ENCODE assay signal across 15 cellular contexts in the genomic region with DNA sequence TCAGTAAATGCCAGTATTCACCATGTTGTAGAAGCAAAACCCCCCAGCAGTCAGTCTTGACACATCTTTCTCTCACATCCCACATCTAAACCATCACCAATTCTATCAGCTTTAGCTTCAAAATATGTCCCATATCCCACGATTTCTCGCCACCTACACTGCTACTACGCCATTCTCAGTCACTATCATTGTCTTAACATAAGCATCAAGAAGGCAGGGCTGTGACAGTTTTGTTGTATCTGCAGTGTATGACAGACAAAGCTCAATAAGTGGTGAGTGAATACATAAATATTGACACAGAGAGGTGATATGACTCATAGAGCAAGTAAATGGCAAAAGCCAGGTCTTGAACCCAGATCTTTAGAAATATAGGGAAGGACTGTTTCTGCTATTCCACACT. TPM values are rescaled to one million over a fixed set of nuclear protein-coding genes. Genes with fewer than 3 reads are reported as not detected.
DNase-seq lines count a peak whose midpoint lies in the region; ATAC-seq, FAIRE-seq and TF ChIP-seq lines count a peak whose summit lies in the region.
"Had no signal": no experiment of that assay in that cellular context is flagged by ENCODE, and none has a peak within 500 bp of the region (broad histone marks: within the 10 kb centered on the region; RNA-seq: fewer than 3 reads in every experiment).

No MANE protein-coding gene starts in this region.

- 78% methylated on average over 3 of the region's 3 CpGs for WGBS in HepG2 (ENCODE audit: low lambda C conversion rate)
- 98 to 100% methylated on average over 3 of the region's 3 CpGs for WGBS in heart right ventricle, 2 donors

- H3K9me3 ChIP-seq in CD4-positive, alpha-beta T cell (ENCODE audit: control insufficient read depth, low read length), result no peaks in the 10 kb centered on the region
- no peaks in the 10 kb centered on the region for H3K9me3 ChIP-seq in HepG2 (ENCODE audit: low read length)
- no peaks in the 10 kb centered on the region for H3K9me3 ChIP-seq in heart right ventricle

- no peak overlapping the region for H2AFZ ChIP-seq in HepG2 (ENCODE audit: low read length)
- H2AFZ ChIP-seq: parathyroid adenoma had no signal

- H3K36me3 Mint-ChIP-seq in CD4-positive, alpha-beta T cell (ENCODE audit: low read depth), result peaks cover 4% of the 10 kb centered on the region
- H3K36me3 Mint-ChIP-seq in activated T-cell treated with anti-CD3 and anti-CD28 coated beads, Interleukin-2, amount 50 U/mL, for 72 hours (ENCODE audit: insufficient read depth in 2 of 2), result peaks cover 0 to 2% of the 10 kb centered on the region in 2 donors
- H3K36me3 Mint-ChIP-seq in HFFc6 (ENCODE audit: low read depth), result peaks cover 4% of the 10 kb centered on the region; the same call in 1 of the 2 replicates

- no peaks in the 10 kb centered on the region for H4K20me1 ChIP-seq in HepG2 (ENCODE audit: insufficient read depth, low read length)

- H3K36me3 ChIP-seq in HepG2 (replicated peaks in 1 of 2; ENCODE audit: control insufficient read depth in 1 of 2, insufficient read depth in 2 of 2, low read length in 2 of 2), result no peaks in the 10 kb centered on the region
- no peaks in the 10 kb centered on the region for H3K36me3 ChIP-seq in heart right ventricle

- peaks cover 69% of the 10 kb centered on the region for H3K79me2 ChIP-seq in HepG2 (ENCODE audit: insufficient read depth, low read length)

- peaks cover 97% of the 10 kb centered on the region for H3K4me1 Mint-ChIP-seq in CD4-positive, alpha-beta T cell (ENCODE audit: low read depth)
- peaks cover 87% of the 10 kb centered on the region for H3K4me1 Mint-ChIP-seq in activated T-cell treated with anti-CD3 and anti-CD28 coated beads, Interleukin-2, amount 50 U/mL, for 72 hours (ENCODE audit: low read depth)
- H3K4me1 Mint-ChIP-seq in HFFc6 (ENCODE audit: low read depth), result peaks cover 46% of the 10 kb centered on the region

- no TSS peak for BruUV-seq in HepG2 (replicated peaks; lab: Mats Ljungman, UMichigan)

- intact Hi-C loops in CD4-positive, alpha-beta T cell (cut with DNase I, micrococcal nuclease), result loop anchor here (2.0 kb wide), 3 partner anchors 14 to 18 kb away; no protein-coding TSS in a partner anchor
- intact Hi-C loops in HepG2 (cut with micrococcal nuclease; ENCODE audit: unreplicated experiment), result no loop called here
- intact Hi-C loops in heart right ventricle (cut with DNase I), result loop anchor here in 1 of 10 donors (10.0 kb wide), 1 partner anchor 48 kb away; no protein-coding TSS in a partner anchor

- H3K27me3 Mint-ChIP-seq in CD4-positive, alpha-beta T cell, result no peaks in the 10 kb centered on the region
- H3K27me3 Mint-ChIP-seq in activated T-cell treated with anti-CD3 and anti-CD28 coated beads, Interleukin-2, amount 50 U/mL, for 72 hours (ENCODE audit: low read depth), result no peaks in the 10 kb centered on the region
- H3K27me3 Mint-ChIP-seq in HFFc6 (ENCODE audit: insufficient read depth), result no peaks in the 10 kb centered on the region; the same call in 1 of the 2 replicates

- H3K4me2 ChIP-seq in HepG2 (ENCODE audit: low read depth, low read length), result peak overlapping the region; percentile 43; the same call in 1 of the 2 replicates

- peaks cover 68% of the 10 kb centered on the region for H3K4me1 ChIP-seq in HepG2 (ENCODE audit: insufficient read depth, low read length)
- H3K4me1 ChIP-seq in heart right ventricle, result peaks cover 0 to 65% (median 21%) of the 10 kb centered on the region in 9 donors
- H3K4me1 ChIP-seq: parathyroid adenoma had no signal

- no peak for TF ChIP-seq RAD21 in HepG2 (CRISPR knock-in tag; IDR thresholded peaks at IDR 0.05)

- in situ Hi-C loops in HepG2 (cut with HindIII; ENCODE audit: extremely low pct_ligation_motif_present, low pct_unique_long_range_greater_than_20kb), result no loop called here

- ATAC-seq in CD4-positive, alpha-beta T cell (ENCODE audit: poor library complexity), result no peak
- peak; percentile 85 to 88 for ATAC-seq in activated T-cell treated with anti-CD3 and anti-CD28 coated beads, Interleukin-2, amount 50 U/mL, for 72 hours (replicated peaks in 1 of 2)
- ATAC-seq in HepG2 (peak; percentile 67), GM21423 (IDR thresholded peaks at IDR 0.05; ENCODE audit: unreplicated experiment) (no peak), heart right ventricle (no peak)

- H3K27ac Mint-ChIP-seq in CD4-positive, alpha-beta T cell, result peak overlapping the region; percentile 29
- peak overlapping the region; percentile 38 for H3K27ac Mint-ChIP-seq in activated T-cell treated with anti-CD3 and anti-CD28 coated beads, Interleukin-2, amount 50 U/mL, for 72 hours
- no peak overlapping the region for H3K27ac Mint-ChIP-seq in HFFc6

- peak overlapping the region; percentile 26 for H3K4me3 Mint-ChIP-seq in CD4-positive, alpha-beta T cell
- H3K4me3 Mint-ChIP-seq in activated T-cell treated with anti-CD3 and anti-CD28 coated beads, Interleukin-2, amount 50 U/mL, for 72 hours, result peak overlapping the region; percentile 41 to 53
- no peak overlapping the region for H3K4me3 Mint-ChIP-seq in HFFc6

- no peak overlapping the region; a peak in 1 of 6 replicates for H3K4me3 ChIP-seq in HepG2 (replicated peaks in 1 of 3; ENCODE audit: insufficient read depth in 1 of 3, low read depth in 2 of 3, low read length in 3 of 3)
- no peak overlapping the region for H3K4me3 ChIP-seq in heart right ventricle
- H3K4me3 ChIP-seq: lung had no signal

- H3K9ac ChIP-seq in HepG2 (ENCODE audit: insufficient read depth, low read depth, low read length), result no peak overlapping the region
- H3K9ac ChIP-seq: parathyroid adenoma had no signal

- POLR2A ChIA-PET in CD4-positive, alpha-beta T cell (lab: Charles Lee), result interaction anchor here (0.9 kb wide), 1 partner anchor 29 kb away, joined by 3 read pairs; no protein-coding TSS in a partner anchor
- POLR2A ChIA-PET in HepG2 (lab: Yijun Ruan, JAX), result interaction anchor here (1.0 to 2.0 kb wide), 5 partner anchors 8 to 253 kb away, joined by 3 to 10 read pairs (median 7); partner anchors contain the start of gene JAK1

- TF ChIP-seq CTCF in CD4-positive, alpha-beta T cell (IDR thresholded peaks at IDR 0.05), result no peak
- TF ChIP-seq CTCF in HepG2 (CRISPR knock-in tag; IDR thresholded peaks at IDR 0.05) (no peak), heart right ventricle (IDR thresholded peaks at IDR 0.05) (no peak), HFFc6 (IDR thresholded peaks at IDR 0.05) (no peak)

- no peak for DNase-seq in CD4-positive, alpha-beta T cell
- DNase-seq in ELR (ENCODE audit: low read depth) (peak; percentile 37), HepG2 (ENCODE audit: low spot score) (peak; percentile 73), COR-L47 (lab: John Stamatoyannopoulos, UW) (no peak), heart right ventricle (no peak), HFFc6 (no peak)
- peak; percentile 27 to 41 for DNase-seq in activated T-cell treated with anti-CD3 and anti-CD28 coated beads, Interleukin-2, amount 50 U/mL, for 72 hours
- DNase-seq: activated CD4-positive, alpha-beta T cell treated with anti-CD3 and anti-CD28 coated beads for 1 hour; effector CD4-positive, alpha-beta T cell; NCI-H226; SHP77 treated with DMSO at 0.1 percent for 48 hours had no signal

- no peak for TF ChIP-seq POLR2A in HepG2 (IDR thresholded peaks at IDR 0.05; ENCODE audit: insufficient read depth in 1 of 2, low read depth in 2 of 2, low read length in 2 of 2)

- no peaks in the 10 kb centered on the region for H3K9me3 Mint-ChIP-seq in CD4-positive, alpha-beta T cell
- H3K9me3 Mint-ChIP-seq in activated T-cell treated with anti-CD3 and anti-CD28 coated beads, Interleukin-2, amount 50 U/mL, for 72 hours, result no peaks in the 10 kb centered on the region
- no peaks in the 10 kb centered on the region for H3K9me3 Mint-ChIP-seq in HFFc6

- no peak overlapping the region for H3K27ac ChIP-seq in CD4-positive, alpha-beta T cell (ENCODE audit: low read depth, low read length)
- H3K27ac ChIP-seq in HepG2 (ENCODE audit: extremely low read length, insufficient read depth, low read length) (peak overlapping the region; percentile 23), heart right ventricle (no peak overlapping the region)
- H3K27ac ChIP-seq: parathyroid adenoma had no signal

- CTCF ChIA-PET in CD4-positive, alpha-beta T cell (lab: Charles Lee), result interaction anchor here (1.4 kb wide), 1 partner anchor 169 kb away, joined by 4 read pairs; no protein-coding TSS in a partner anchor
- CTCF ChIA-PET in HepG2 (lab: Yijun Ruan, JAX; ENCODE audit: low intra/inter-chr PET ratio, low total read pairs), result no interaction called here

- peak; percentile 55 for FAIRE-seq in HepG2 (lab: Jason Lieb, UNC)
- FAIRE-seq: astrocyte had no signal

- H3K27me3 ChIP-seq in CD4-positive, alpha-beta T cell (ENCODE audit: control insufficient read depth, insufficient read depth, low read length), result no peaks in the 10 kb centered on the region
- H3K27me3 ChIP-seq in HepG2 (ENCODE audit: control insufficient read depth in 1 of 2, insufficient read depth in 2 of 2, low read length in 2 of 2), result no peaks in the 10 kb centered on the region
- H3K27me3 ChIP-seq in heart right ventricle, result no peaks in the 10 kb centered on the region

- TF ChIP-seq EP300 in HepG2 (IDR thresholded peaks at IDR 0.05; ENCODE audit: low read depth in 2 of 2, low read length in 2 of 2), result peak in 1 of 2 experiments; percentile 17; a peak in 1 of 4 replicates
- TF ChIP-seq EP300 in HepG2 (CRISPR knock-in tag; IDR thresholded peaks at IDR 0.05; ENCODE audit: borderline replicate concordance), result no peak

RNA-seq across cellular contexts. Expression of gene JAK1, which starts 59.9 kb away (rescaled TPM):
- 100 to 1,000 TPM; 240 to 252 TPM for total RNA-seq in CD4-positive, alpha-beta T cell
- 100 to 1,000 TPM; 169 to 185 TPM for total RNA-seq in activated T-cell treated with anti-CD3 and anti-CD28 coated beads, Interleukin-2, amount 50 U/mL, for 72 hours
- total RNA-seq in HepG2 (2016; rRNA removed; fragmentation: Illumina TruSeq; extraction: Trizol), result 42.4 and 56.1 TPM in 2 replicates
- total RNA-seq in HepG2 (2016; cell fraction: cytosol; rRNA removed; fragmentation: Illumina TruSeq; extraction: Trizol; ENCODE audit: low read depth), result 2.9 and 4.1 TPM in 2 replicates
- 41.5 and 53.4 TPM in 2 replicates for total RNA-seq in HepG2 (2016; cell fraction: insoluble cytoplasmic fraction; rRNA removed; fragmentation: Illumina TruSeq; extraction: Trizol)
- total RNA-seq in HepG2 (2016; cell fraction: membrane; rRNA removed; fragmentation: Illumina TruSeq; extraction: Trizol), result 15.3 and 15.6 TPM in 2 replicates
- 33.8 and 39.0 TPM in 2 replicates for total RNA-seq in HepG2 (2016; cell fraction: nucleus; rRNA removed; fragmentation: Illumina TruSeq; extraction: Trizol)
- polyA plus RNA-seq in HepG2 (2011; rRNA removed), result 23.9 and 24.5 TPM in 2 replicates
- 18.5 and 23.4 TPM in 2 replicates for polyA plus RNA-seq in HepG2 (2011; cell fraction: cytosol; rRNA removed)
- polyA plus RNA-seq in HepG2 (2011; cell fraction: nucleus; rRNA removed), result 36.4 and 45.4 TPM in 2 replicates
- 29.6 and 32.4 TPM in 2 replicates for polyA plus RNA-seq in HepG2 (2012)
- polyA plus RNA-seq in HepG2 (2016; cell fraction: cytosol; fragmentation: Illumina TruSeq; extraction: Trizol; ENCODE audit: low read depth), result 1.1 and 1.5 TPM in 2 replicates
- polyA plus RNA-seq in HepG2 (2016; cell fraction: insoluble cytoplasmic fraction; fragmentation: Illumina TruSeq; extraction: Trizol; ENCODE audit: low read depth), result 43.4 and 45.7 TPM in 2 replicates
- 6.5 and 6.8 TPM in 2 replicates for polyA plus RNA-seq in HepG2 (2016; cell fraction: membrane; fragmentation: Illumina TruSeq; extraction: Trizol; ENCODE audit: low read depth)
- 26.3 and 30.9 TPM in 2 replicates for polyA plus RNA-seq in HepG2 (2016; cell fraction: nucleus; fragmentation: Illumina TruSeq; extraction: Trizol; ENCODE audit: insufficient read depth, low read depth)
- polyA minus RNA-seq in HepG2 (2011; rRNA and poly(A)+ RNA removed; ENCODE audit: low replicate concordance), result 45.7 and 51.7 TPM in 2 replicates
- polyA minus RNA-seq in HepG2 (2011; cell fraction: cytosol; rRNA and poly(A)+ RNA removed), result 37.3 and 37.5 TPM in 2 replicates
- 70.8 and 76.0 TPM in 2 replicates for polyA minus RNA-seq in HepG2 (2011; cell fraction: nucleus; rRNA and poly(A)+ RNA removed)
- 100 to 1,000 TPM in 3 of 10 donors, 10 to 100 TPM in 7; 73.4 to 122 (median 84.4) TPM for total RNA-seq in heart right ventricle
- 10 to 100 TPM; 20.1 to 38.5 TPM for polyA plus RNA-seq in heart right ventricle
- total RNA-seq in HFFc6 (2021; fragmentation: NEBNext Ultra II Directional; extraction: Animal tissue kit (Norgen Biotek cat#: 25700)), result 100 to 1,000 TPM in 2 of 6 experiments, 10 to 100 TPM in 4; 90.0 to 104 (median 98.3) TPM

Comparison
In these comparisons a context has a peak if more than half of its experiments do, and no peak if none do; other contexts are left out.
1. ATAC-seq: peak in activated T-cell treated with anti-CD3 and anti-CD28 coated beads, Interleukin-2, amount 50 U/mL, for 72 hours (2 of 2) and HepG2 (single experiment); none in CD4-positive, alpha-beta T cell (single experiment), GM21423 (single experiment) and heart right ventricle (0 of 8).
2. DNase-seq: peak in ELR (single experiment), activated T-cell treated with anti-CD3 and anti-CD28 coated beads, Interleukin-2, amount 50 U/mL, for 72 hours (2 of 2) and HepG2 (single experiment); none in CD4-positive, alpha-beta T cell (0 of 10), COR-L47 (single experiment), heart right ventricle (0 of 2) and HFFc6 (single experiment).